Comparison of ENCODE assay signal across 29 cellular contexts in genomic region chr14:95069018-95069417, GRCh38.
"Had no signal": no experiment of that assay in that cellular context is flagged by ENCODE, and none has a peak within 500 bp of the region (broad histone marks: within the 10 kb centered on the region; RNA-seq: fewer than 3 reads in every experiment).

No MANE protein-coding gene starts in this region.

- ATAC-seq: activated CD4-positive, alpha-beta T cell treated with anti-CD3 and anti-CD28 coated beads for 36 hours; activated CD8-positive, alpha-beta T cell treated with anti-CD3 and anti-CD28 coated beads, Interleukin-2, amount 10 ng/mL, durations not matched to agents 7 days and 5 days; activated naive CD4-positive, alpha-beta T cell treated with anti-CD3 and anti-CD28 coated beads, Interleukin-2, amount 50 U/mL, for 72 hours; activated T-cell treated with anti-CD3 and anti-CD28 coated beads, Interleukin-2, amount 50 U/mL, for 4 hours; activated T-helper 17 cell treated with anti-CD3 and anti-CD28 coated beads, Interleukin-2, amount 50 U/mL, for 72 hours; effector memory CD8-positive, alpha-beta T cell; foreskin keratinocyte; gastrocnemius medialis; heart left ventricle had no signal

- H3K9me3 ChIP-seq: ascending aorta, breast epithelium, colonic mucosa, esophagus muscularis mucosa, gastrocnemius medialis had no signal

- DNase-seq: activated CD4-positive, alpha-beta memory T cell treated with anti-CD3 and anti-CD28 coated beads for 36 hours; activated CD4-positive, alpha-beta T cell treated with anti-CD3 and anti-CD28 coated beads for 36 hours; activated CD4-positive, alpha-beta T cell treated with anti-CD3 and anti-CD28 coated beads, Interleukin-2, amount 10 ng/mL, durations not matched to agents 24 days and 14 days; activated CD4-positive, CD25-positive, alpha-beta regulatory T cell; activated CD4-positive, CD25-positive, alpha-beta regulatory T cell treated with anti-CD3 and anti-CD28 coated beads, Interleukin-2, amount 50 U/mL, for 72 hours; activated CD8-positive, alpha-beta T cell treated with anti-CD3 and anti-CD28 coated beads, Interleukin-2, amount 10 ng/mL, durations not matched to agents 7 days and 5 days; activated effector memory CD4-positive, alpha-beta T cell treated with Interleukin-2 at 50 U/mL for 16 hours; activated gamma-delta T cell treated with Interleukin-2 at 50 U/mL for 16 hours; activated naive CD4-positive, alpha-beta T cell treated with anti-CD3 and anti-CD28 coated beads for 36 hours; activated naive CD8-positive, alpha-beta T cell treated with anti-CD3 and anti-CD28 coated beads, Interleukin-2, amount 10 ng/mL, durations not matched to agents 7 days and 5 days; activated T-cell treated with anti-CD3 and anti-CD28 coated beads, Interleukin-2, amount 50 U/mL, for 4 hours; central memory CD4-positive, alpha-beta T cell; cerebellar nuclear complex; colonic mucosa; dorsolateral prefrontal cortex; effector CD4-positive, alpha-beta T cell; effector memory CD8-positive, alpha-beta T cell; erythroblast; foreskin keratinocyte; gastrocnemius medialis; glutamatergic neuron; heart left ventricle; T-helper 2 cell had no signal

- H3K4me3 ChIP-seq: ascending aorta, breast epithelium, cardiac muscle cell, colonic mucosa, dorsolateral prefrontal cortex, esophagus muscularis mucosa, gastrocnemius medialis, heart left ventricle had no signal

- H3K36me3 ChIP-seq: ascending aorta, breast epithelium, cardiac muscle cell, colonic mucosa, esophagus muscularis mucosa, gastrocnemius medialis, heart left ventricle had no signal

- H3K27me3 ChIP-seq: ascending aorta, breast epithelium, colonic mucosa, esophagus muscularis mucosa had no signal

- H3K27ac ChIP-seq: ascending aorta, breast epithelium, cardiac muscle cell, colonic mucosa, dorsolateral prefrontal cortex, esophagus muscularis mucosa, foreskin keratinocyte, gastrocnemius medialis, heart left ventricle had no signal

- H3K4me1 ChIP-seq: ascending aorta, breast epithelium, colonic mucosa, foreskin keratinocyte, gastrocnemius medialis, heart left ventricle had no signal
